31 cellular contexts compared by ENCODE assay signal in genomic region chr2:97928591-97928990, GRCh38.
"Had no signal": no experiment of that assay in that cellular context is flagged by ENCODE, and none has a peak within 500 bp of the region (broad histone marks: within the 10 kb centered on the region; RNA-seq: fewer than 3 reads in every experiment).

No MANE protein-coding gene starts in this region.

- H3K9me3 Mint-ChIP-seq: activated CD4-positive, alpha-beta memory T cell treated with anti-CD3 and anti-CD28 coated beads, Interleukin-2, amount 10 ng/mL, durations not matched to agents 7 days and 5 days; activated CD4-positive, alpha-beta T cell treated with anti-CD3 and anti-CD28 coated beads, Interleukin-2, amount 10 ng/mL, durations not matched to agents 7 days and 5 days; activated T-helper 17 cell treated with anti-CD3 and anti-CD28 coated beads, Interleukin-2, amount 50 U/mL, for 72 hours; neural progenitor cell had no signal

- H3K4me3 Mint-ChIP-seq: activated CD4-positive, alpha-beta memory T cell treated with anti-CD3 and anti-CD28 coated beads, Interleukin-2, amount 10 ng/mL, durations not matched to agents 7 days and 5 days; activated CD4-positive, alpha-beta T cell treated with anti-CD3 and anti-CD28 coated beads, Interleukin-2, amount 10 ng/mL, durations not matched to agents 7 days and 5 days; activated T-cell treated with anti-CD3 and anti-CD28 coated beads, Interleukin-2, amount 50 U/mL, for 4 hours; activated T-helper 17 cell treated with anti-CD3 and anti-CD28 coated beads, Interleukin-2, amount 50 U/mL, for 72 hours; mesothelial cell of epicardium; naive thymus-derived CD4-positive, alpha-beta T cell; neural progenitor cell had no signal

- DNase-seq: activated CD4-positive, alpha-beta memory T cell treated with anti-CD3 and anti-CD28 coated beads, Interleukin-2, amount 10 ng/mL, durations not matched to agents 7 days and 5 days; activated CD4-positive, alpha-beta T cell treated with anti-CD3 and anti-CD28 coated beads, Interleukin-2, amount 10 ng/mL, durations not matched to agents 7 days and 5 days; activated CD4-positive, CD25-positive, alpha-beta regulatory T cell treated with anti-CD3 and anti-CD28 coated beads, Interleukin-2, amount 50 U/mL, for 72 hours; activated CD8-positive, alpha-beta memory T cell treated with anti-CD3 and anti-CD28 coated beads, Interleukin-2, amount 50 U/mL, for 48 hours; activated gamma-delta T cell treated with Interleukin-2 at 50 U/mL for 16 hours; activated naive CD4-positive, alpha-beta T cell treated with anti-CD3 and anti-CD28 coated beads, Interleukin-2, amount 50 U/mL, for 16 hours; activated T-cell treated with anti-CD3 and anti-CD28 coated beads, Interleukin-2, amount 50 U/mL, for 4 hours; amniotic stem cell; brain microvascular endothelial cell; left colon; mammary epithelial cell; naive thymus-derived CD4-positive, alpha-beta T cell; occipital lobe; psoas muscle; sigmoid colon; stimulated activated CD4-positive, alpha-beta T cell treated with anti-CD3 and anti-CD28 coated beads, Interleukin-1b, Interleukin-23, amount 100 ng/mL, for 48 hours; stimulated activated CD4-positive, alpha-beta T cell treated with anti-CD3 and anti-CD28 coated beads, Interleukin-4, amount 100 ng/mL, for 4 hours; stimulated activated CD8-positive, alpha-beta memory T cell treated with anti-CD3 and anti-CD28 coated beads, Interleukin-4, amount 100 ng/mL, for 48 hours; stimulated activated naive CD4-positive, alpha-beta T cell; T1000; tibial artery; upper lobe of right lung; WERI-Rb-1 had no signal

- H2AFZ ChIP-seq: hepatocyte, neural progenitor cell, parathyroid adenoma had no signal

- H3K4me3 ChIP-seq: gastroesophageal sphincter, hepatocyte, neural progenitor cell, psoas muscle, sigmoid colon, smooth muscle cell, suprapubic skin, tibial artery, upper lobe of right lung had no signal

- H3K9ac ChIP-seq: neural progenitor cell, parathyroid adenoma had no signal

- H3K27me3 ChIP-seq: brain microvascular endothelial cell, gastroesophageal sphincter, hepatocyte, neural progenitor cell, sigmoid colon, suprapubic skin, tibial artery, upper lobe of right lung had no signal

- H3K27ac Mint-ChIP-seq: activated CD4-positive, alpha-beta memory T cell treated with anti-CD3 and anti-CD28 coated beads, Interleukin-2, amount 10 ng/mL, durations not matched to agents 7 days and 5 days; activated CD4-positive, alpha-beta T cell treated with anti-CD3 and anti-CD28 coated beads, Interleukin-2, amount 10 ng/mL, durations not matched to agents 7 days and 5 days; activated T-helper 17 cell treated with anti-CD3 and anti-CD28 coated beads, Interleukin-2, amount 50 U/mL, for 72 hours; mesothelial cell of epicardium; naive thymus-derived CD4-positive, alpha-beta T cell; neural progenitor cell had no signal

- H3K4me2 ChIP-seq: hepatocyte, neural progenitor cell, smooth muscle cell had no signal

- H3K27ac ChIP-seq: brain microvascular endothelial cell, gastroesophageal sphincter, hepatocyte, neural progenitor cell, parathyroid adenoma, psoas muscle, sigmoid colon, suprapubic skin, tibial artery, upper lobe of right lung, WERI-Rb-1 had no signal

- H3K27me3 Mint-ChIP-seq: activated CD4-positive, alpha-beta memory T cell treated with anti-CD3 and anti-CD28 coated beads, Interleukin-2, amount 10 ng/mL, durations not matched to agents 7 days and 5 days; activated CD4-positive, alpha-beta T cell treated with anti-CD3 and anti-CD28 coated beads, Interleukin-2, amount 10 ng/mL, durations not matched to agents 7 days and 5 days; activated T-helper 17 cell treated with anti-CD3 and anti-CD28 coated beads, Interleukin-2, amount 50 U/mL, for 72 hours; naive thymus-derived CD4-positive, alpha-beta T cell had no signal

- ATAC-seq: activated T-cell treated with anti-CD3 and anti-CD28 coated beads, Interleukin-2, amount 50 U/mL, for 4 hours; activated T-helper 17 cell treated with anti-CD3 and anti-CD28 coated beads, Interleukin-2, amount 50 U/mL, for 72 hours; gastroesophageal sphincter; left colon; naive thymus-derived CD4-positive, alpha-beta T cell; psoas muscle; upper lobe of right lung had no signal
